ENCODE assay signal across 34 cellular contexts in genomic region chr5:166962470-166962869, GRCh38. TPM values are rescaled to one million over a fixed set of nuclear protein-coding genes. Genes with fewer than 3 reads are reported as not detected.
DNase-seq lines count a peak whose midpoint lies in the region; ATAC-seq and TF ChIP-seq lines count a peak whose summit lies in the region.
"Had no signal": no experiment of that assay in that cellular context is flagged by ENCODE, and none has a peak within 500 bp of the region (broad histone marks: within the 10 kb centered on the region; RNA-seq: fewer than 3 reads in every experiment).

No MANE protein-coding gene starts in this region.

- TF ChIP-seq CTCF in brain (conservative IDR thresholded peaks at IDR 0.05), result no peak
- TF ChIP-seq CTCF in mesothelial cell of epicardium (IDR thresholded peaks at IDR 0.05; ENCODE audit: unreplicated experiment), result no peak
- no peak for TF ChIP-seq CTCF in mucosa of descending colon (IDR thresholded peaks at IDR 0.05)

- no peak overlapping the region for H3K4me3 ChIP-seq in mucosa of descending colon
- H3K4me3 ChIP-seq: cardiac muscle cell, sigmoid colon, SJCRH30, stomach, thyroid gland, uterus had no signal

- DNase-seq in ELF-1 (ENCODE audit: low read depth, low spot score) (peak; percentile 28), left cardiac atrium (peak; percentile 27), mesothelial cell of epicardium (ENCODE audit: low spot score in 2 of 2, unreplicated experiment in 2 of 2) (no peak), NCI-H526 (lab: John Stamatoyannopoulos, UW) (no peak), mucosa of descending colon (no peak), NCI-H2107 treated with DMSO at 0.1 percent for 48 hours (lab: John Stamatoyannopoulos, UW; ENCODE audit: unreplicated experiment) (no peak), NCI-H187 (lab: John Stamatoyannopoulos, UW) (no peak)
- DNase-seq: activated CD4-positive, alpha-beta T cell treated with anti-CD3 and anti-CD28 coated beads for 4 hours; activated CD8-positive, alpha-beta memory T cell treated with anti-CD3 and anti-CD28 coated beads for 24 hours; activated effector memory CD4-positive, alpha-beta T cell treated with anti-CD3 and anti-CD28 coated beads, Interleukin-2, amount 50 U/mL, for 16 hours; AML-193; anterior cingulate cortex; CD4-positive, alpha-beta memory T cell; dermis blood vessel endothelial cell; glutamatergic neuron; KBM-7; kidney; mammary epithelial cell; NCI-H1105 treated with DMSO at 0.1 percent for 48 hours; NCI-H2029 treated with DMSO at 0.1 percent for 48 hours; NCI-H2227 treated with DMSO at 0.1 percent for 48 hours; NCI-H69; sigmoid colon; SJCRH30; stimulated activated CD4-positive, alpha-beta T cell treated with anti-CD3 and anti-CD28 coated beads, Interleukin-4, amount 100 ng/mL, for 1 hour; stomach; SW 1271; thyroid gland; uterus had no signal

- peak overlapping the region in 3 of 5 experiments; percentile 40 to 54 (median 50) for H3K27ac Mint-ChIP-seq in brain
- peak overlapping the region; percentile 60 for H3K27ac Mint-ChIP-seq in mesothelial cell of epicardium
- H3K27ac Mint-ChIP-seq: activated naive CD8-positive, alpha-beta T cell; CD4-positive, alpha-beta memory T cell; progenitor cell of endocrine pancreas had no signal

- H3K9me3 Mint-ChIP-seq in brain (peaks cover 3 to 14% (median 6%) of the 10 kb centered on the region in 5 experiments), mesothelial cell of epicardium (no peaks in the 10 kb centered on the region)

- no peaks in the 10 kb centered on the region for H3K36me3 Mint-ChIP-seq in brain
- no peaks in the 10 kb centered on the region for H3K36me3 Mint-ChIP-seq in mesothelial cell of epicardium
- H3K36me3 Mint-ChIP-seq: activated naive CD8-positive, alpha-beta T cell; CD4-positive, alpha-beta memory T cell had no signal

- H3K4me3 Mint-ChIP-seq in brain (no peak overlapping the region), mesothelial cell of epicardium (peak overlapping the region; percentile 15)
- H3K4me3 Mint-ChIP-seq: activated naive CD8-positive, alpha-beta T cell; CD4-positive, alpha-beta memory T cell had no signal

- ATAC-seq in left cardiac atrium (peak; percentile 86 to 93), mucosa of descending colon (no peak)
- ATAC-seq: esophagus mucosa had no signal

- H3K9me3 ChIP-seq in mucosa of descending colon, result no peaks in the 10 kb centered on the region
- H3K9me3 ChIP-seq: SJCRH30, thyroid gland, uterus had no signal

- H3K36me3 ChIP-seq in mucosa of descending colon (ENCODE audit: low read depth), result no peaks in the 10 kb centered on the region
- H3K36me3 ChIP-seq: cardiac muscle cell, sigmoid colon, SJCRH30, stomach, thyroid gland, uterus had no signal

- H3K4me1 ChIP-seq in mucosa of descending colon (ENCODE audit: low read depth), result no peaks in the 10 kb centered on the region
- H3K4me1 ChIP-seq: sigmoid colon, SJCRH30, thyroid gland, uterus had no signal

- H3K4me1 Mint-ChIP-seq in brain, result peaks cover 7% of the 10 kb centered on the region
- H3K4me1 Mint-ChIP-seq in mesothelial cell of epicardium, result peaks cover 26% of the 10 kb centered on the region
- H3K4me1 Mint-ChIP-seq: CD4-positive, alpha-beta memory T cell had no signal

- H3K27me3 Mint-ChIP-seq in brain (peaks cover 5% of the 10 kb centered on the region), mesothelial cell of epicardium (ENCODE audit: low read depth) (no peaks in the 10 kb centered on the region)
- H3K27me3 Mint-ChIP-seq: activated naive CD8-positive, alpha-beta T cell; CD4-positive, alpha-beta memory T cell had no signal

- intact Hi-C loops in left cardiac atrium (cut with DNase I) (no loop called here), mucosa of descending colon (cut with DNase I, micrococcal nuclease) (no loop called here)

RNA-seq across cellular contexts. Expression of gene TENM2, which starts 16.4 kb away (rescaled TPM):
- polyA plus RNA-seq in brain (ENCODE audit: insufficient read depth, low read depth, low replicate concordance), result 1.0 TPM
- 10 to 100 TPM; 26.4 to 31.2 TPM for total RNA-seq in left cardiac atrium
- total RNA-seq in mesothelial cell of epicardium, result 10.4 to 12.5 TPM (median 11.1 TPM) in 3 replicates
- total RNA-seq in mucosa of descending colon, result under 1 TPM; 0.26 to 0.85 (median 0.27) TPM
- total RNA-seq: CD4-positive, alpha-beta memory T cell had no signal
- polyA plus RNA-seq: CD4-positive, alpha-beta memory T cell had no signal

Comparison
In these comparisons a context has a peak if more than half of its experiments do, and no peak if none do; other contexts are left out.
1. DNase-seq: peak in ELF-1 (single experiment) and left cardiac atrium (single experiment); none in mesothelial cell of epicardium (0 of 2), NCI-H526 (0 of 2), mucosa of descending colon (0 of 3), NCI-H2107 treated with DMSO at 0.1 percent for 48 hours (single experiment) and NCI-H187 (0 of 2).